In genomic region chr21:43379723-43380122, GRCh38 we compare ENCODE assay signal across 6 cellular contexts. TPM values are rescaled to one million over a fixed set of nuclear protein-coding genes. Genes with fewer than 3 reads are reported as not detected.
DNase-seq lines count a peak whose midpoint lies in the region; ATAC-seq, FAIRE-seq and TF ChIP-seq lines count a peak whose summit lies in the region.
"Not testable (repeated sequence)": the region's sequence is repeated elsewhere in the genome, so short reads cannot be mapped to it uniquely, and the experiment has no call there.

No MANE protein-coding gene starts in this region.

- no CpG with 5 or more reads among the region's 11 CpGs for WGBS in GM12878 (ENCODE audit: insufficient coverage, insufficient replicate concordance, low lambda C conversion rate, missing lambda C conversion rate)

- intact Hi-C loops in GM12878 (cut with micrococcal nuclease; ENCODE audit: unreplicated experiment); Right ventricle myocardium inferior (cut with DNase I): not testable (repeated sequence)

- ATAC-seq in HG03432 (IDR thresholded peaks at IDR 0.05; ENCODE audit: unreplicated experiment) (peak; percentile 44), GM12878 (peak; percentile 69), naive B cell (ENCODE audit: low read depth in 2 of 2) (peak; percentile 27 to 45)
- ATAC-seq in Right ventricle myocardium inferior, result not testable (repeated sequence)
- peak; percentile 65 to 68 for ATAC-seq in stimulated activated naive B cell treated with anti-CD40 and anti-IgM and Interleukin-4, amounts not matched to agents 10 μg/mL and 1 μg/mL and 100 μg/mL, for 72 hours (replicated peaks)

- BruUV-seq in GM12878 (replicated peaks; lab: Mats Ljungman, UMichigan), result not testable (repeated sequence)

- CTCF ChIA-PET in GM12878 (lab: Yijun Ruan, JAX), result not testable (repeated sequence)

- not testable (repeated sequence) for H3K36me3 ChIP-seq in GM12878 (ENCODE audit: control insufficient read depth in 2 of 2, insufficient read depth in 2 of 2, low read length in 1 of 2)

- not testable (repeated sequence) for H3K9me3 ChIP-seq in GM12878 (replicated peaks; ENCODE audit: control insufficient read depth, insufficient read depth, low read length)

- not testable (repeated sequence) for TF ChIP-seq POLR2A in GM12891 (IDR thresholded peaks at IDR 0.05; ENCODE audit: low read depth, low read length); GM12878 (IDR thresholded peaks at IDR 0.05; ENCODE audit: low read depth, low read length)

- not testable (repeated sequence) for H3K4me3 Mint-ChIP-seq in naive B cell; stimulated activated naive B cell treated with anti-CD40 and anti-IgM and Interleukin-4, amounts not matched to agents 10 μg/mL and 1 μg/mL and 100 μg/mL, for 72 hours

- SMC1A ChIA-PET in GM12878 (lab: Charles Lee; ENCODE audit: uncharacterized antibody, unreplicated experiment), result not testable (repeated sequence)

- not testable (repeated sequence) for TF ChIP-seq RAD21 in GM12878 (IDR thresholded peaks at IDR 0.05; ENCODE audit: insufficient read depth, low read depth, low read length)

- not testable (repeated sequence) for H3K4me2 ChIP-seq in GM12878 (ENCODE audit: control insufficient read depth, insufficient read depth)

- peak overlapping the region in 1 of 6 donors; percentile 61 for H3K27ac Mint-ChIP-seq in naive B cell
- H3K27ac Mint-ChIP-seq in stimulated activated naive B cell treated with anti-CD40 and anti-IgM and Interleukin-4, amounts not matched to agents 10 μg/mL and 1 μg/mL and 100 μg/mL, for 72 hours, result not testable (repeated sequence)

- peak; percentile 38 for FAIRE-seq in GM12891 (lab: Jason Lieb, UNC)
- FAIRE-seq in GM12878 (lab: Jason Lieb, UNC), result not testable (repeated sequence)

- RAD21 ChIA-PET in GM12878 (lab: Charles Lee; ENCODE audit: unreplicated experiment), result not testable (repeated sequence)

- H3K4me3 ChIP-seq in GM12878, result not testable (repeated sequence)

- H2AFZ ChIP-seq in GM12878 (ENCODE audit: control insufficient read depth, low read depth, low read length), result not testable (repeated sequence)

- not testable (repeated sequence) for H3K79me2 ChIP-seq in GM12878 (ENCODE audit: control insufficient read depth, insufficient read depth, low read length)

- not testable (repeated sequence) for H4K20me1 ChIP-seq in GM12878 (ENCODE audit: control insufficient read depth, insufficient read depth)

- not testable (repeated sequence) for H3K27me3 ChIP-seq in GM12878 (replicated peaks in 1 of 2; ENCODE audit: control insufficient read depth in 2 of 2, insufficient read depth in 2 of 2, low read length in 1 of 2)

- not testable (repeated sequence) for H3K27ac ChIP-seq in GM12878 (ENCODE audit: control insufficient read depth, insufficient read depth)

- peaks cover 9 to 14% (median 9%) of the 10 kb centered on the region in 3 donors for H3K4me1 Mint-ChIP-seq in naive B cell
- peaks cover 3 to 18% of the 10 kb centered on the region in 2 donors for H3K4me1 Mint-ChIP-seq in stimulated activated naive B cell treated with anti-CD40 and anti-IgM and Interleukin-4, amounts not matched to agents 10 μg/mL and 1 μg/mL and 100 μg/mL, for 72 hours

- H3K9ac ChIP-seq in GM12878 (ENCODE audit: control insufficient read depth, insufficient read depth, low read length), result not testable (repeated sequence)

- H3K27me3 Mint-ChIP-seq in naive B cell; stimulated activated naive B cell treated with anti-CD40 and anti-IgM and Interleukin-4, amounts not matched to agents 10 μg/mL and 1 μg/mL and 100 μg/mL, for 72 hours: not testable (repeated sequence)

- not testable (repeated sequence) for TF ChIP-seq EP300 in GM12878 (IDR thresholded peaks at IDR 0.05; ENCODE audit: borderline replicate concordance in 1 of 2, control insufficient read depth in 1 of 2, low read depth in 2 of 2, low read length in 2 of 2)

- H3K9me3 Mint-ChIP-seq in naive B cell; stimulated activated naive B cell treated with anti-CD40 and anti-IgM and Interleukin-4, amounts not matched to agents 10 μg/mL and 1 μg/mL and 100 μg/mL, for 72 hours: not testable (repeated sequence)

- DNase-seq in GM12891 (ENCODE audit: insufficient read length, low spot score); GM12878 (ENCODE audit: low read depth, low spot score); naive B cell; stimulated activated naive B cell treated with anti-CD40 and anti-IgM and Interleukin-4, amounts not matched to agents 10 μg/mL and 1 μg/mL and 100 μg/mL, for 72 hours: not testable (repeated sequence)
- peak; percentile 41 for DNase-seq in Right ventricle myocardium inferior (ENCODE audit: missing footprints)

- H3K4me1 ChIP-seq in GM12878 (ENCODE audit: control insufficient read depth, insufficient read depth, low read length), result not testable (repeated sequence)

- not testable (repeated sequence) for TF ChIP-seq CTCF in GM12878 (IDR thresholded peaks at IDR 0.05 in 2 of 3, conservative IDR thresholded peaks at IDR 0.05 in 1 of 3; ENCODE audit: control insufficient read depth in 2 of 3, extremely low read depth in 1 of 3, insufficient read depth in 1 of 3, low read depth in 3 of 3, low read length in 3 of 3)

- in situ Hi-C loops in GM12878 (cut with MboI), result not testable (repeated sequence)

- not testable (repeated sequence) for H3K36me3 Mint-ChIP-seq in naive B cell; stimulated activated naive B cell treated with anti-CD40 and anti-IgM and Interleukin-4, amounts not matched to agents 10 μg/mL and 1 μg/mL and 100 μg/mL, for 72 hours

- POLR2A ChIA-PET in GM12878 (lab: Charles Lee), result not testable (repeated sequence)

RNA-seq across cellular contexts. Expression of gene SIK1, which starts 47.2 kb away (rescaled TPM):
- polyA plus RNA-seq in GM12891 (2012; ENCODE audit: low read depth, missing spikeins), result 1.5 TPM
- 10.5 and 12.9 TPM in 2 replicates for total RNA-seq in GM12878 (2013; cell fraction: nucleolus; rRNA removed)
- 0.16 and 0.40 TPM in 2 replicates for total RNA-seq in GM12878 (2014; rRNA removed)
- total RNA-seq in GM12878 (2014; rRNA removed; fragmentation: Illumina TruSeq; extraction: Trizol), result 0.83 and 1.5 TPM in 2 replicates
- 7.0 and 7.3 TPM in 2 replicates for total RNA-seq in GM12878 (2021)
- 0.75 TPM for polyA plus RNA-seq in GM12878 (2011; ENCODE audit: low read depth)
- 3.1 and 3.6 TPM in 2 replicates for polyA plus RNA-seq in GM12878 (2011; rRNA removed)
- 0.33 and 1.8 TPM in 2 replicates for polyA plus RNA-seq in GM12878 (2011; cell fraction: cytosol; rRNA removed)
- 1.8 and 2.6 TPM in 2 replicates for polyA plus RNA-seq in GM12878 (2011; cell fraction: nucleus; rRNA removed)
- 0.56 and 1.9 TPM in 2 replicates for polyA plus RNA-seq in GM12878 (2012)
- polyA plus RNA-seq in GM12878 (2014; fragmentation: Illumina TruSeq; extraction: Trizol), result 5.5 and 8.3 TPM in 2 replicates
- polyA plus RNA-seq in GM12878 (2014; fragmentation: Nextera tagmentation; extraction: Ambion mirVana), result under 1 TPM; 0.03 to 0.05 TPM
- polyA plus RNA-seq in GM12878 (2014; rRNA removed), result 0.96 and 2.8 TPM in 2 replicates
- not detected for polyA plus RNA-seq in GM12878 (2016; fragmentation: Nextera tagmentation; extraction: Ambion mirVana)
- polyA minus RNA-seq in GM12878 (2011; rRNA and poly(A)+ RNA removed), result 1.5 and 2.9 TPM in 2 replicates
- 5.5 and 7.7 TPM in 2 replicates for polyA minus RNA-seq in GM12878 (2011; cell fraction: cytosol; rRNA and poly(A)+ RNA removed)
- 1.8 and 6.9 TPM in 2 replicates for polyA minus RNA-seq in GM12878 (2011; cell fraction: nucleus; rRNA and poly(A)+ RNA removed)
- 4.6 TPM for total RNA-seq in Right ventricle myocardium inferior
- polyA plus RNA-seq in naive B cell (ENCODE audit: low read depth in 6 of 6), result 1 to 10 TPM; 2.1 to 6.6 (median 3.8) TPM
